13 cellular contexts compared by ENCODE assay signal in genomic region chr6:71473908-71474307, GRCh38.
DNase-seq lines count a peak whose midpoint lies in the region; ATAC-seq, FAIRE-seq and TF ChIP-seq lines count a peak whose summit lies in the region.
"Had no signal": no experiment of that assay in that cellular context is flagged by ENCODE, and none has a peak within 500 bp of the region (broad histone marks: within the 10 kb centered on the region; RNA-seq: fewer than 3 reads in every experiment).

No MANE protein-coding gene starts in this region.

- no peaks in the 10 kb centered on the region for H3K4me1 ChIP-seq in right lobe of liver
- H3K4me1 ChIP-seq in HepG2 (ENCODE audit: insufficient read depth, low read length) = no peaks in the 10 kb centered on the region

- no peak overlapping the region for H2AFZ ChIP-seq in HepG2 (ENCODE audit: low read length)

- FAIRE-seq in HepG2 (lab: Jason Lieb, UNC) = no peak

- WGBS in right lobe of liver (ENCODE audit: insufficient coverage, low coverage, low lambda C conversion rate, missing lambda C conversion rate) = 24% methylated on average over 2 of the region's 2 CpGs
- WGBS in HepG2 (ENCODE audit: low lambda C conversion rate) = 1% methylated on average over 2 of the region's 2 CpGs
- 38 to 47% methylated on average over 2 of the region's 2 CpGs for WGBS in lower leg skin, 2 donors

- H3K79me2 ChIP-seq in HepG2 (ENCODE audit: insufficient read depth, low read length) = no peaks in the 10 kb centered on the region

- TF ChIP-seq CTCF in right lobe of liver (IDR thresholded peaks at IDR 0.05) (no peak), HepG2 (CRISPR knock-in tag; IDR thresholded peaks at IDR 0.05) (no peak), lower leg skin (IDR thresholded peaks at IDR 0.05) (no peak)

- TF ChIP-seq POLR2A in right lobe of liver (IDR thresholded peaks at IDR 0.05) = no peak
- TF ChIP-seq POLR2A in HepG2 (IDR thresholded peaks at IDR 0.05; ENCODE audit: insufficient read depth in 1 of 2, low read depth in 2 of 2, low read length in 2 of 2) = no peak
- TF ChIP-seq POLR2A in lower leg skin (IDR thresholded peaks at IDR 0.05) = no peak

- DNase-seq in right lobe of liver (no peak), HepG2 (ENCODE audit: low spot score) (no peak), dermis blood vessel endothelial cell (peak; percentile 76), lower leg skin (ENCODE audit: low spot score in 2 of 2) (peak; percentile 89 to 96), NCI-H1417 treated with DMSO at 0.1 percent for 48 hours (lab: John Stamatoyannopoulos, UW) (no peak), amygdala (lab: John Stamatoyannopoulos, UW) (no peak)
- DNase-seq in T-helper 2 cell treated with Interferon-gamma antibody and Interleukin-4, amounts not matched to agents 5 μg/mL and 100 μg/mL, for 36 hours (ENCODE audit: low spot score) = no peak
- DNase-seq: activated naive CD4-positive, alpha-beta T cell treated with anti-CD3 and anti-CD28 coated beads, Interleukin-2, amount 10 ng/mL, durations not matched to agents 7 days and 5 days; NCI-H345; retina had no signal

- no peaks in the 10 kb centered on the region for H3K36me3 Mint-ChIP-seq in T-helper 2 cell treated with Interferon-gamma antibody and Interleukin-4, amounts not matched to agents 5 μg/mL and 100 μg/mL, for 36 hours (ENCODE audit: low read depth)
- H3K36me3 Mint-ChIP-seq: activated naive CD4-positive, alpha-beta T cell treated with anti-CD3 and anti-CD28 coated beads, Interleukin-2, amount 10 ng/mL, durations not matched to agents 7 days and 5 days had no signal

- ATAC-seq in right lobe of liver = peak in 3 of 4 donors; percentile 38 to 70 (median 60)
- no peak for ATAC-seq in HepG2
- ATAC-seq in GM18519 (IDR thresholded peaks at IDR 0.05; ENCODE audit: low FRiP score, unreplicated experiment) = no peak

- no peak overlapping the region for H3K9ac ChIP-seq in HepG2 (ENCODE audit: insufficient read depth, low read depth, low read length)

- no peaks in the 10 kb centered on the region for H3K4me1 Mint-ChIP-seq in T-helper 2 cell treated with Interferon-gamma antibody and Interleukin-4, amounts not matched to agents 5 μg/mL and 100 μg/mL, for 36 hours (ENCODE audit: low read depth)
- H3K4me1 Mint-ChIP-seq: activated naive CD4-positive, alpha-beta T cell treated with anti-CD3 and anti-CD28 coated beads, Interleukin-2, amount 10 ng/mL, durations not matched to agents 7 days and 5 days; B cell had no signal

- H3K9me3 Mint-ChIP-seq in T-helper 2 cell treated with Interferon-gamma antibody and Interleukin-4, amounts not matched to agents 5 μg/mL and 100 μg/mL, for 36 hours = no peaks in the 10 kb centered on the region
- H3K9me3 Mint-ChIP-seq: activated naive CD4-positive, alpha-beta T cell treated with anti-CD3 and anti-CD28 coated beads, Interleukin-2, amount 10 ng/mL, durations not matched to agents 7 days and 5 days; stimulated activated naive CD8-positive, alpha-beta T cell treated with anti-CD3 and anti-CD28 coated beads, Interleukin-15, Interleukin-2, amounts not matched to agents 100 ng/mL and 50 ng/mL, for 24 hours had no signal

- no TSS peak for BruUV-seq in HepG2 (replicated peaks; lab: Mats Ljungman, UMichigan)

- CTCF ChIA-PET in HepG2 (lab: Yijun Ruan, JAX; ENCODE audit: low intra/inter-chr PET ratio, low total read pairs) = no interaction called here

- in situ Hi-C loops in HepG2 (cut with HindIII; ENCODE audit: extremely low pct_ligation_motif_present, low pct_unique_long_range_greater_than_20kb) = no loop called here

- H3K27ac Mint-ChIP-seq in T-helper 2 cell treated with Interferon-gamma antibody and Interleukin-4, amounts not matched to agents 5 μg/mL and 100 μg/mL, for 36 hours = no peak overlapping the region
- H3K27ac Mint-ChIP-seq: activated naive CD4-positive, alpha-beta T cell treated with anti-CD3 and anti-CD28 coated beads, Interleukin-2, amount 10 ng/mL, durations not matched to agents 7 days and 5 days; B cell; stimulated activated naive CD8-positive, alpha-beta T cell treated with anti-CD3 and anti-CD28 coated beads, Interleukin-15, Interleukin-2, amounts not matched to agents 100 ng/mL and 50 ng/mL, for 24 hours had no signal

- no peak for TF ChIP-seq EP300 in HepG2 (IDR thresholded peaks at IDR 0.05; ENCODE audit: low read depth in 2 of 2, low read length in 2 of 2)
- no peak for TF ChIP-seq EP300 in HepG2 (CRISPR knock-in tag; IDR thresholded peaks at IDR 0.05; ENCODE audit: borderline replicate concordance)

- H3K27me3 ChIP-seq in right lobe of liver (no peaks in the 10 kb centered on the region), HepG2 (ENCODE audit: control insufficient read depth in 1 of 2, insufficient read depth in 2 of 2, low read length in 2 of 2) (no peaks in the 10 kb centered on the region)

- H3K36me3 ChIP-seq in right lobe of liver (no peaks in the 10 kb centered on the region), HepG2 (replicated peaks in 1 of 2; ENCODE audit: control insufficient read depth in 1 of 2, insufficient read depth in 2 of 2, low read length in 2 of 2) (no peaks in the 10 kb centered on the region)

- H3K9me3 ChIP-seq in right lobe of liver (no peaks in the 10 kb centered on the region), HepG2 (ENCODE audit: low read length) (no peaks in the 10 kb centered on the region)

- intact Hi-C loops in right lobe of liver (cut with DNase I) (no loop called here), HepG2 (cut with micrococcal nuclease; ENCODE audit: unreplicated experiment) (no loop called here), lower leg skin (cut with DNase I; ENCODE audit: low total_unique reads) (no loop called here)

- H3K27ac ChIP-seq in right lobe of liver = no peak overlapping the region
- H3K27ac ChIP-seq in HepG2 (ENCODE audit: extremely low read length, insufficient read depth, low read length) = no peak overlapping the region

- no peak for TF ChIP-seq RAD21 in HepG2 (CRISPR knock-in tag; IDR thresholded peaks at IDR 0.05)

- POLR2A ChIA-PET in HepG2 (lab: Yijun Ruan, JAX) = no interaction called here

- H3K4me3 Mint-ChIP-seq in T-helper 2 cell treated with Interferon-gamma antibody and Interleukin-4, amounts not matched to agents 5 μg/mL and 100 μg/mL, for 36 hours = no peak overlapping the region
- H3K4me3 Mint-ChIP-seq: activated naive CD4-positive, alpha-beta T cell treated with anti-CD3 and anti-CD28 coated beads, Interleukin-2, amount 10 ng/mL, durations not matched to agents 7 days and 5 days; B cell; stimulated activated naive CD8-positive, alpha-beta T cell treated with anti-CD3 and anti-CD28 coated beads, Interleukin-15, Interleukin-2, amounts not matched to agents 100 ng/mL and 50 ng/mL, for 24 hours had no signal

- no peaks in the 10 kb centered on the region for H4K20me1 ChIP-seq in HepG2 (ENCODE audit: insufficient read depth, low read length)

- no peak overlapping the region for H3K4me2 ChIP-seq in HepG2 (ENCODE audit: low read depth, low read length)

- H3K4me3 ChIP-seq in right lobe of liver (no peak overlapping the region), HepG2 (replicated peaks in 1 of 3; ENCODE audit: insufficient read depth in 1 of 3, low read depth in 2 of 3, low read length in 3 of 3) (no peak overlapping the region), lower leg skin (ENCODE audit: low read depth, poor library complexity, severe bottlenecking) (no peak overlapping the region)

- H3K27me3 Mint-ChIP-seq in T-helper 2 cell treated with Interferon-gamma antibody and Interleukin-4, amounts not matched to agents 5 μg/mL and 100 μg/mL, for 36 hours (ENCODE audit: low read depth) = peaks cover 2% of the 10 kb centered on the region
- H3K27me3 Mint-ChIP-seq: activated naive CD4-positive, alpha-beta T cell treated with anti-CD3 and anti-CD28 coated beads, Interleukin-2, amount 10 ng/mL, durations not matched to agents 7 days and 5 days had no signal

TF ChIP-seq in HepG2, 621 proteins besides CTCF, POLR2A, EP300 and RAD21:
- TF ChIP-seq, protein P1, sequence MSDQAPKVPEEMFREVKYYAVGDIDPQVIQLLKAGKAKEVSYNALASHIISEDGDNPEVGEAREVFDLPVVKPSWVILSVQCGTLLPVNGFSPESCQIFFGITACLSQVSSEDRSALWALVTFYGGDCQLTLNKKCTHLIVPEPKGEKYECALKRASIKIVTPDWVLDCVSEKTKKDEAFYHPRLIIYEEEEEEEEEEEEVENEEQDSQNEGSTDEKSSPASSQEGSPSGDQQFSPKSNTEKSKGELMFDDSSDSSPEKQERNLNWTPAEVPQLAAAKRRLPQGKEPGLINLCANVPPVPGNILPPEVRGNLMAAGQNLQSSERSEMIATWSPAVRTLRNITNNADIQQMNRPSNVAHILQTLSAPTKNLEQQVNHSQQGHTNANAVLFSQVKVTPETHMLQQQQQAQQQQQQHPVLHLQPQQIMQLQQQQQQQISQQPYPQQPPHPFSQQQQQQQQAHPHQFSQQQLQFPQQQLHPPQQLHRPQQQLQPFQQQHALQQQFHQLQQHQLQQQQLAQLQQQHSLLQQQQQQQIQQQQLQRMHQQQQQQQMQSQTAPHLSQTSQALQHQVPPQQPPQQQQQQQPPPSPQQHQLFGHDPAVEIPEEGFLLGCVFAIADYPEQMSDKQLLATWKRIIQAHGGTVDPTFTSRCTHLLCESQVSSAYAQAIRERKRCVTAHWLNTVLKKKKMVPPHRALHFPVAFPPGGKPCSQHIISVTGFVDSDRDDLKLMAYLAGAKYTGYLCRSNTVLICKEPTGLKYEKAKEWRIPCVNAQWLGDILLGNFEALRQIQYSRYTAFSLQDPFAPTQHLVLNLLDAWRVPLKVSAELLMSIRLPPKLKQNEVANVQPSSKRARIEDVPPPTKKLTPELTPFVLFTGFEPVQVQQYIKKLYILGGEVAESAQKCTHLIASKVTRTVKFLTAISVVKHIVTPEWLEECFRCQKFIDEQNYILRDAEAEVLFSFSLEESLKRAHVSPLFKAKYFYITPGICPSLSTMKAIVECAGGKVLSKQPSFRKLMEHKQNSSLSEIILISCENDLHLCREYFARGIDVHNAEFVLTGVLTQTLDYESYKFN (CRISPR knock-in tag; conservative IDR thresholded peaks at IDR 0.05) = no peak
- no peak for TF ChIP-seq SIN3B (IDR thresholded peaks at IDR 0.05; ENCODE audit: low read length)
TF ChIP-seq in HepG2: peak in this region for 0.

Comparison
In these comparisons a context has a peak if more than half of its experiments do, and no peak if none do; other contexts are left out.
1. ATAC-seq: peak in right lobe of liver (3 of 4); none in HepG2 (single experiment) and GM18519 (single experiment).
2. DNase-seq: peak in dermis blood vessel endothelial cell (single experiment) and lower leg skin (2 of 2); none in right lobe of liver (0 of 3), HepG2 (single experiment), NCI-H1417 treated with DMSO at 0.1 percent for 48 hours (single experiment), T-helper 2 cell treated with Interferon-gamma antibody and Interleukin-4, amounts not matched to agents 5 μg/mL and 100 μg/mL, for 36 hours (single experiment) and amygdala (0 of 56).